ENCODE assay signal across 9 cellular contexts in the genomic region with DNA sequence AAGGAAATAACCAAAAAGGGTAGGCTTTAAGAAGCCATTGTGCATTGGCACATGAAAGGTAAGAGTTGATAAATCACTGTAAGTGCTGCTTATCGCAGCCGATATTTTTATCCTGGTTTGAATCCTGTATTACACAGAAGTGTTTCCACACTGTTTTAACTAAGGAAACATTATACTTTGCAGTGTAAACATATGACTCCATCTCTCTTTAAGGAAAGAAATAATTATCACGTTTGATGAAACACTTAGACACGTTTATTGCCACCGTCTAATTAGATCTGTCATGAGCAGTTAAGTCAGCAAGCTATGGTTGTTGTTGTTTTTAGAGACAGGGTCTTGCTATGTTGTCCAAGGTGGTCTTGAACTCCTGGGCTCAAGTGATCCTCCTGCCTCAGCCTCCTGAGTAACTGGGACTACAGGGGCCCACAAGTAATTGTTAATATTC.
A peak's percentile ranks its signal among the peaks of the same experiment; 100 is the strongest.
DNase-seq lines count a peak whose midpoint lies in the region; ATAC-seq and TF ChIP-seq lines count a peak whose summit lies in the region.
"Had no signal": no experiment of that assay in that cellular context is flagged by ENCODE, and none has a peak within 500 bp of the region (broad histone marks: within the 10 kb centered on the region; RNA-seq: fewer than 3 reads in every experiment).

No MANE protein-coding gene starts in this region.

- no peak for TF ChIP-seq POLR2A in stomach (IDR thresholded peaks at IDR 0.05)

- CTCF ChIA-PET in activated CD4-positive, alpha-beta T cell treated with anti-CD3 and anti-CD28 coated beads for 36 hours (lab: Charles Lee): interaction anchor here (0.6 to 2.0 kb wide), 10 partner anchors 8 to 281 kb away, joined by 3 to 7 read pairs (median 4); partner anchors contain the start of gene DTWD2
- CTCF ChIA-PET in PC-3 (lab: Charles Lee): no interaction called here

- TF ChIP-seq EP300 in stomach (IDR thresholded peaks at IDR 0.05): no peak

- H4K20me1 ChIP-seq in PC-3 (ENCODE audit: low read length): no peaks in the 10 kb centered on the region

- no peaks in the 10 kb centered on the region for H3K27me3 ChIP-seq in PC-3 (ENCODE audit: low read length)
- no peaks in the 10 kb centered on the region for H3K27me3 ChIP-seq in stomach

- H3K79me2 ChIP-seq in PC-3 (ENCODE audit: low read length): peaks cover 37% of the 10 kb centered on the region

- H3K9me3 ChIP-seq in PC-3 (ENCODE audit: low read length): no peaks in the 10 kb centered on the region
- no peaks in the 10 kb centered on the region for H3K9me3 ChIP-seq in stomach

- H3K4me2 ChIP-seq in PC-3 (ENCODE audit: low read length): peak overlapping the region; percentile 95

- H3K27ac ChIP-seq in PC-3 (ENCODE audit: low read length): no peak overlapping the region
- H3K27ac ChIP-seq in stomach: peak overlapping the region; percentile 72 to 97 (median 93)

- H3K36me3 ChIP-seq in PC-3 (ENCODE audit: low read depth, low read length): no peaks in the 10 kb centered on the region
- H3K36me3 ChIP-seq in stomach: no peaks in the 10 kb centered on the region

- H3K4me1 Mint-ChIP-seq in activated CD4-positive, alpha-beta T cell treated with anti-CD3 and anti-CD28 coated beads for 36 hours: peaks cover 70% of the 10 kb centered on the region
- peaks cover 18% of the 10 kb centered on the region for H3K4me1 Mint-ChIP-seq in endothelial cell (ENCODE audit: unreplicated experiment)

- H3K27me3 Mint-ChIP-seq in activated CD4-positive, alpha-beta T cell treated with anti-CD3 and anti-CD28 coated beads for 36 hours: no peaks in the 10 kb centered on the region
- peaks cover 10% of the 10 kb centered on the region for H3K27me3 Mint-ChIP-seq in endothelial cell (ENCODE audit: unreplicated experiment)

- H3F3A ChIP-seq in PC-3 (ENCODE audit: low read length, unreplicated experiment): peaks cover 5% of the 10 kb centered on the region

- no peaks in the 10 kb centered on the region for H3K9me2 ChIP-seq in PC-3 (replicated peaks; ENCODE audit: low read length)

- H3K36me3 Mint-ChIP-seq in activated CD4-positive, alpha-beta T cell treated with anti-CD3 and anti-CD28 coated beads for 36 hours (ENCODE audit: low read depth): peaks cover 34% of the 10 kb centered on the region
- H3K36me3 Mint-ChIP-seq in endothelial cell (ENCODE audit: low read depth, unreplicated experiment): peaks cover 11% of the 10 kb centered on the region

- BruUV-seq in PC-3 (replicated peaks; lab: Mats Ljungman, UMichigan): no TSS peak

- H3K4me3 ChIP-seq in PC-3 (ENCODE audit: low read length) (peak overlapping the region; percentile 93), stomach (peak overlapping the region; percentile 69 to 79 (median 74)), foreskin fibroblast (ENCODE audit: low read depth in 1 of 2, low read length in 2 of 2) (peak overlapping the region in 1 of 2 donors; percentile 79)

- H3K9me3 Mint-ChIP-seq in activated CD4-positive, alpha-beta T cell treated with anti-CD3 and anti-CD28 coated beads for 36 hours (ENCODE audit: low read depth): no peaks in the 10 kb centered on the region
- H3K9me3 Mint-ChIP-seq in endothelial cell (ENCODE audit: unreplicated experiment): no peaks in the 10 kb centered on the region

- TF ChIP-seq CTCF in PC-3 (conservative IDR thresholded peaks at IDR 0.05; ENCODE audit: low read depth, low read length): no peak
- TF ChIP-seq CTCF in endothelial cell (IDR thresholded peaks at IDR 0.05; ENCODE audit: unreplicated experiment): no peak
- TF ChIP-seq CTCF in stomach (IDR thresholded peaks at IDR 0.05): no peak
- TF ChIP-seq CTCF in foreskin fibroblast (IDR thresholded peaks at IDR 0.05; ENCODE audit: low read depth, low read length): no peak

- 19 to 35% (median 24%) methylated on average over 5 of the region's 5 CpGs for WGBS in stomach, 5 donors

- H3K4me1 ChIP-seq in PC-3 (ENCODE audit: insufficient read depth, low read length): peaks cover 53% of the 10 kb centered on the region
- peaks cover 42 to 64% (median 53%) of the 10 kb centered on the region in 4 donors for H3K4me1 ChIP-seq in stomach

- POLR2A ChIA-PET in activated CD4-positive, alpha-beta T cell treated with anti-CD3 and anti-CD28 coated beads for 36 hours (lab: Charles Lee): interaction anchor here (0.6 to 1.2 kb wide), 3 partner anchors 62 to 124 kb away, joined by 3 to 7 read pairs (median 3); no protein-coding TSS in a partner anchor
- POLR2A ChIA-PET in PC-3 (lab: Charles Lee; ENCODE audit: unreplicated experiment): no interaction called here

- no peak for ATAC-seq in activated CD4-positive, alpha-beta T cell treated with anti-CD3 and anti-CD28 coated beads for 36 hours
- ATAC-seq in PC-3 (no peak), HG03135 (IDR thresholded peaks at IDR 0.05; ENCODE audit: unreplicated experiment) (no peak)

- intact Hi-C loops in activated CD4-positive, alpha-beta T cell treated with anti-CD3 and anti-CD28 coated beads for 36 hours (cut with DNase I, micrococcal nuclease): loop anchor here in 1 of 2 experiments (5.0 kb wide), 1 partner anchor 72 kb away; no protein-coding TSS in a partner anchor
- intact Hi-C loops in PC-3 (cut with micrococcal nuclease): no loop called here
- intact Hi-C loops in stomach (cut with DNase I; ENCODE audit: low total_unique reads): no loop called here

- H2AFZ ChIP-seq in PC-3 (ENCODE audit: low read length): no peak overlapping the region

- H3K27ac Mint-ChIP-seq in activated CD4-positive, alpha-beta T cell treated with anti-CD3 and anti-CD28 coated beads for 36 hours: peak overlapping the region; percentile 96
- H3K27ac Mint-ChIP-seq in endothelial cell (ENCODE audit: unreplicated experiment): no peak overlapping the region

- no peak for DNase-seq in activated CD4-positive, alpha-beta T cell treated with anti-CD3 and anti-CD28 coated beads for 36 hours
- no peak for DNase-seq in activated CD4-positive, alpha-beta T cell treated with anti-CD3 and anti-CD28 coated beads, Interleukin-2, amount 50 U/mL, for 48 hours
- DNase-seq in PC-3 (no peak), endothelial cell (ENCODE audit: low spot score) (no peak), stomach (no peak), SIG-M5 (lab: John Stamatoyannopoulos, UW) (no peak), foreskin fibroblast (no peak)
- DNase-seq: activated gamma-delta T cell treated with Interleukin-2 at 50 U/mL for 16 hours had no signal

- H3K4me3 Mint-ChIP-seq in activated CD4-positive, alpha-beta T cell treated with anti-CD3 and anti-CD28 coated beads for 36 hours: peak overlapping the region; percentile 96
- peak overlapping the region; percentile 63 for H3K4me3 Mint-ChIP-seq in endothelial cell (ENCODE audit: unreplicated experiment)

- H3K9ac ChIP-seq in PC-3 (ENCODE audit: low read length): no peak overlapping the region
